Comparison of ENCODE assay signal across 13 cellular contexts in the genomic region with DNA sequence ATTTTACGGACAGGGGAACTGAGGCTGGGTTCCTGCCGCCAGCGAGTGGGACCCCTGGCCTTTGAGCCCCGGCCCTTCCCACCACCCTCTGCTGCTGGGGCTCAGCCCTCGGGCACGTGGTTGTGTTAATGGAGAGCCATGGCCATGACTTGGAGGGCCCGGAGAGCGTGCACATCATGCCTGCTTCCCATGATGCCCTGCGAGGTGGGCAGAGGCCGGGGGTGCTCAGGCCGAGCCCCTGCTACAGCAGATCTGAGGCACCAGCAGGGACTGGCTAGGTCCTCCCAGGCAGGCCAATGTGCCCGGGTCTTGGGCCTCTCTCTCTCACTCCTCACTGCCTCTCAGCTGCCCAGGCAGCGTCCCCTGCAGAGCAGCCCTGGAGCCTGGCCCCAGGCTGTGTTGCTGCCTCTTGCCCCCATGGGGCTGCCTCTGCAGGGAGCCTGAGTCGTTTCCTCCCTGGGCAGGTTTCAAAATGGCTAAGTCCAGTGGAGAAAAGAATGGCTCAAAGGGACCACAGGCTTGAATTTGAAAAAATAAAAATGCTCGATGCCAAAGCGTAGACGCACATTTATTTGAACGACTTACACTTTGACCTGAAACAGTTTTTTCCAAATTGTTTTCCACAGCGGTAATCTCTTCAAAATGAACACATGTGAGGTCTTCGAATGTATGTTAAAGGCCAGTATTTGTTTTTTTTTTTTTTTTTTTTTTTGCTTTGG.
DNase-seq lines count a peak whose midpoint lies in the region; ATAC-seq, FAIRE-seq and TF ChIP-seq lines count a peak whose summit lies in the region.
"Had no signal": no experiment of that assay in that cellular context is flagged by ENCODE, and none has a peak within 500 bp of the region (broad histone marks: within the 10 kb centered on the region; RNA-seq: fewer than 3 reads in every experiment).

No MANE protein-coding gene starts in this region.

- peaks cover 0 to 11% of the 10 kb centered on the region in 2 experiments; a peak in 1 of 5 replicates for H3K4me1 ChIP-seq in K562 (replicated peaks in 1 of 2; ENCODE audit: control insufficient read depth in 2 of 2, insufficient read depth in 2 of 2, low read length in 2 of 2)
- H3K4me1 ChIP-seq: testis had no signal

- no peaks in the 10 kb centered on the region for H3K9me3 ChIP-seq in K562 (replicated peaks; ENCODE audit: control insufficient read depth, insufficient read depth, low read depth, low read length)
- H3K9me3 ChIP-seq: esophagus muscularis mucosa, testis had no signal

- peaks cover 77 to 87% of the 10 kb centered on the region in 2 experiments for H3K27me3 ChIP-seq in K562 (ENCODE audit: control insufficient read depth in 2 of 2, insufficient read depth in 2 of 2, low read length in 2 of 2)
- H3K27me3 ChIP-seq: testis had no signal

- no peak for TF ChIP-seq EP300 in K562 (IDR thresholded peaks at IDR 0.05; ENCODE audit: low read length)

- TF ChIP-seq CTCF in K562 (IDR thresholded peaks at IDR 0.05 in 2 of 3, conservative IDR thresholded peaks at IDR 0.05 in 1 of 3; ENCODE audit: insufficient read depth in 2 of 3, low read depth in 1 of 3, low read length in 3 of 3) (no peak), GM13977 (IDR thresholded peaks at IDR 0.05; ENCODE audit: extremely low read depth, insufficient read depth, missing control alignments) (no peak)

- in situ Hi-C loops in K562 (cut with MboI) = no loop called here
- in situ Hi-C loops in GM13977 (cut with MboI; ENCODE audit: low pct_unique_long_range_greater_than_20kb, low sequenced_read_pairs, unreplicated experiment) = no loop called here

- no peak overlapping the region for H3K4me3 ChIP-seq in K562
- H3K4me3 ChIP-seq: esophagus muscularis mucosa, testis had no signal

- no peak for FAIRE-seq in K562 (lab: Jason Lieb, UNC)

- intact Hi-C loops in K562 (cut with micrococcal nuclease) = no loop called here

- H3K79me2 ChIP-seq in K562 (ENCODE audit: control insufficient read depth, insufficient read depth, low read length) = no peaks in the 10 kb centered on the region

- H4K20me1 ChIP-seq in K562 (replicated peaks; ENCODE audit: control insufficient read depth, insufficient read depth, low read length) = peaks cover 14% of the 10 kb centered on the region; the same call in 1 of the 2 replicates

- CTCF ChIA-PET in K562 (lab: Yijun Ruan, JAX; ENCODE audit: low intra/inter-chr PET ratio) = no interaction called here

- H3K4me2 ChIP-seq in K562 (ENCODE audit: insufficient read depth, low read length) = no peak overlapping the region
- H3K4me2 ChIP-seq: KMS-11 had no signal

- ATAC-seq in K562 (peak; percentile 43), HG03108 (IDR thresholded peaks at IDR 0.05; ENCODE audit: unreplicated experiment) (no peak)

- peak overlapping the region in 1 of 2 experiments; percentile 26; a peak in 1 of 4 replicates for H3K9ac ChIP-seq in K562 (ENCODE audit: insufficient read depth in 1 of 2, low read depth in 2 of 2, low read length in 2 of 2)
- H3K9ac ChIP-seq: KMS-11 had no signal

- 6% methylated on average over 20 of the region's 20 CpGs for WGBS in K562 (ENCODE audit: insufficient coverage, low coverage, missing lambda C conversion rate)

- H3K9me1 ChIP-seq in K562 (ENCODE audit: control insufficient read depth, insufficient read depth, low read length) = no peaks in the 10 kb centered on the region

- no peaks in the 10 kb centered on the region for H3K36me3 ChIP-seq in K562 (ENCODE audit: control insufficient read depth, insufficient read depth, low read length)
- H3K36me3 ChIP-seq: esophagus muscularis mucosa had no signal

- no peak overlapping the region for H2AFZ ChIP-seq in K562 (ENCODE audit: low read depth, low read length)

- no peak overlapping the region for H3K27ac ChIP-seq in K562 (ENCODE audit: extremely low read depth, low read depth, low read length)
- H3K27ac ChIP-seq: esophagus muscularis mucosa, KMS-11, testis had no signal

- TF ChIP-seq POLR2A in K562 (conservative IDR thresholded peaks at IDR 0.05) = no peak

- BruUV-seq in K562 (replicated peaks; lab: Mats Ljungman, UMichigan) = no TSS peak

- TF ChIP-seq RAD21 in K562 (CRISPR knock-in tag; conservative IDR thresholded peaks at IDR 0.05 in 1 of 2, IDR thresholded peaks at IDR 0.05 in 1 of 2) = no peak; a peak in 1 of 4 replicates

- DNase-seq in NCI-H2081 (lab: John Stamatoyannopoulos, UW) (peak; percentile 12 to 34), NCI-H2081 treated with DMSO at 0.1 percent for 48 hours (lab: John Stamatoyannopoulos, UW) (no peak), NCI-H146 treated with DMSO at 0.1 percent for 48 hours (lab: John Stamatoyannopoulos, UW; ENCODE audit: unreplicated experiment) (peak; percentile 60), K562 (ENCODE audit: extremely low read depth in 1 of 4, low spot score in 3 of 4) (peak in 3 of 4 experiments; percentile 40 to 53 (median 51)), pons (ENCODE audit: low spot score) (peak; percentile 2), T1000 (lab: John Stamatoyannopoulos, UW) (no peak), GM13977 (ENCODE audit: low spot score) (no peak)
- DNase-seq: 8988T, DMS53, testis had no signal

- POLR2A ChIA-PET in K562 (lab: Yijun Ruan, JAX) = interaction anchor here (0.6 to 2.3 kb wide), 9 partner anchors 8 to 127 kb away, joined by 3 to 8 read pairs (median 3); no protein-coding TSS in a partner anchor

TF ChIP-seq in K562, 482 proteins besides CTCF, POLR2A, EP300 and RAD21 (continues in another document):
- TF ChIP-seq MAFF (IDR thresholded peaks at IDR 0.05; ENCODE audit: low read length) (no peak), HDAC2 (IDR thresholded peaks at IDR 0.05) (no peak), ZNF184 (CRISPR knock-in tag; IDR thresholded peaks at IDR 0.05) (no peak; the same call in 1 of the 2 replicates), ZNF639 (CRISPR knock-in tag; conservative IDR thresholded peaks at IDR 0.05 in 1 of 2, IDR thresholded peaks at IDR 0.05 in 1 of 2) (0 out of 4 replicates have a peak, but pooled peaks of 1 of the 2 experiments have one; percentile 60), STAT5B (CRISPR knock-in tag; IDR thresholded peaks at IDR 0.05) (no peak), PHB2 (IDR thresholded peaks at IDR 0.05; ENCODE audit: low read depth) (no peak), ZNF133 (CRISPR knock-in tag; IDR thresholded peaks at IDR 0.05) (no peak), CREB1 (IDR thresholded peaks at IDR 0.05) (no peak), CREB1 (CRISPR knock-in tag; IDR thresholded peaks at IDR 0.05) (no peak), UBTF (IDR thresholded peaks at IDR 0.05; ENCODE audit: borderline replicate concordance in 1 of 2, low read depth in 2 of 2, low read length in 2 of 2) (0 out of 4 replicates have a peak, but pooled peaks of 1 of the 2 experiments have one; percentile 43), TOE1 (IDR thresholded peaks at IDR 0.05; ENCODE audit: borderline replicate concordance) (no peak), TOE1 (CRISPR knock-in tag; IDR thresholded peaks at IDR 0.05; ENCODE audit: borderline replicate concordance, low read depth) (no peak), KHSRP (IDR thresholded peaks at IDR 0.05) (no peak)
- TF ChIP-seq, protein P1, sequence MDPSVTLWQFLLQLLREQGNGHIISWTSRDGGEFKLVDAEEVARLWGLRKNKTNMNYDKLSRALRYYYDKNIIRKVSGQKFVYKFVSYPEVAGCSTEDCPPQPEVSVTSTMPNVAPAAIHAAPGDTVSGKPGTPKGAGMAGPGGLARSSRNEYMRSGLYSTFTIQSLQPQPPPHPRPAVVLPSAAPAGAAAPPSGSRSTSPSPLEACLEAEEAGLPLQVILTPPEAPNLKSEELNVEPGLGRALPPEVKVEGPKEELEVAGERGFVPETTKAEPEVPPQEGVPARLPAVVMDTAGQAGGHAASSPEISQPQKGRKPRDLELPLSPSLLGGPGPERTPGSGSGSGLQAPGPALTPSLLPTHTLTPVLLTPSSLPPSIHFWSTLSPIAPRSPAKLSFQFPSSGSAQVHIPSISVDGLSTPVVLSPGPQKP (CRISPR knock-in tag; IDR thresholded peaks at IDR 0.05) = no peak
- TF ChIP-seq, protein P2, sequence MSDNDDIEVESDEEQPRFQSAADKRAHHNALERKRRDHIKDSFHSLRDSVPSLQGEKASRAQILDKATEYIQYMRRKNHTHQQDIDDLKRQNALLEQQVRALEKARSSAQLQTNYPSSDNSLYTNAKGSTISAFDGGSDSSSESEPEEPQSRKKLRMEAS (CRISPR knock-in tag; IDR thresholded peaks at IDR 0.05) = peak; percentile 80

Comparison
In these comparisons a context has a peak if more than half of its experiments do, and no peak if none do; other contexts are left out.
1. DNase-seq: peak in NCI-H2081 (2 of 2), NCI-H146 treated with DMSO at 0.1 percent for 48 hours (single experiment), K562 (3 of 4) and pons (single experiment); none in NCI-H2081 treated with DMSO at 0.1 percent for 48 hours (single experiment), T1000 (single experiment) and GM13977 (single experiment).